ENCODE assay signal across 2 cellular contexts in the genomic region with DNA sequence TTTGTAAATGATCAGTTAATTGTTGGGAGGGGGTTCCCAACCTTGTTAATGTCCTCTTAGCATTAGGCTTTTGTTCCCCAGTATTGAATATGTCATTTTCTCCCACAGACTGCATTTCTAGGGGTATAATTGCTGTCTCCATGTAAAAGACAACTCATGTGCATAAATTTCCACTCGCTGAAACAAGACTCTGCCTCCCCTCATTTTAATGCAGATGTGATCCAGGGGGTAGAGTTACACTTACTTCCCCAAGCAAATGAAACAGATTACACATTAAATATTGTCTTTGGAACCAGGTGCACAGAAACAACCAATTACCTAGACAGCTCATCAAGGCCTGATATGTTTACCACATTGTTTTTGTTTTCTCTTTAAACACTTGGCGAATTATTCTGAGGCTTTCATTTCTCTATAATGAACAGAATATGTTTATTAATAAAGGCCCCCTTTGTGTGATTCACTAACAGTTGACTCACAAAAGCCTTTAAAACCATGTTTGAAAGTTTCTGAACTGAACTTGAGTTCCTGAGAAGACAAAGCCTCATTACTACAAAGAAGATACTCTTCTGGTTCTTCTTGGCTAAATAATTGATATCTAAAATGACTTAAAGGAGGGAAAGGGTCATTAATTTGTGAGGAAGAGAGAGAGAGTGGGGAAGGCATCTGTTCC.
TF ChIP-seq lines count a peak whose summit lies in the region.

No MANE protein-coding gene starts in this region.

TF ChIP-seq in GM23338, 12 proteins besides CTCF, POLR2A, EP300 and RAD21:
- TF ChIP-seq STAT1 (IDR thresholded peaks at IDR 0.05; ENCODE audit: unreplicated experiment) (no peak), EZH2 (IDR thresholded peaks at IDR 0.05; ENCODE audit: low read depth, unreplicated experiment) (no peak), POLR2AphosphoS5 (IDR thresholded peaks at IDR 0.05; ENCODE audit: low read depth) (no peak), JUNB (IDR thresholded peaks at IDR 0.05; ENCODE audit: unreplicated experiment) (no peak), ZNF114 (CRISPR knock-in tag; IDR thresholded peaks at IDR 0.05) (no peak), EZH2phosphoT487 (IDR thresholded peaks at IDR 0.05; ENCODE audit: unreplicated experiment) (no peak)
- TF ChIP-seq, protein P1, sequence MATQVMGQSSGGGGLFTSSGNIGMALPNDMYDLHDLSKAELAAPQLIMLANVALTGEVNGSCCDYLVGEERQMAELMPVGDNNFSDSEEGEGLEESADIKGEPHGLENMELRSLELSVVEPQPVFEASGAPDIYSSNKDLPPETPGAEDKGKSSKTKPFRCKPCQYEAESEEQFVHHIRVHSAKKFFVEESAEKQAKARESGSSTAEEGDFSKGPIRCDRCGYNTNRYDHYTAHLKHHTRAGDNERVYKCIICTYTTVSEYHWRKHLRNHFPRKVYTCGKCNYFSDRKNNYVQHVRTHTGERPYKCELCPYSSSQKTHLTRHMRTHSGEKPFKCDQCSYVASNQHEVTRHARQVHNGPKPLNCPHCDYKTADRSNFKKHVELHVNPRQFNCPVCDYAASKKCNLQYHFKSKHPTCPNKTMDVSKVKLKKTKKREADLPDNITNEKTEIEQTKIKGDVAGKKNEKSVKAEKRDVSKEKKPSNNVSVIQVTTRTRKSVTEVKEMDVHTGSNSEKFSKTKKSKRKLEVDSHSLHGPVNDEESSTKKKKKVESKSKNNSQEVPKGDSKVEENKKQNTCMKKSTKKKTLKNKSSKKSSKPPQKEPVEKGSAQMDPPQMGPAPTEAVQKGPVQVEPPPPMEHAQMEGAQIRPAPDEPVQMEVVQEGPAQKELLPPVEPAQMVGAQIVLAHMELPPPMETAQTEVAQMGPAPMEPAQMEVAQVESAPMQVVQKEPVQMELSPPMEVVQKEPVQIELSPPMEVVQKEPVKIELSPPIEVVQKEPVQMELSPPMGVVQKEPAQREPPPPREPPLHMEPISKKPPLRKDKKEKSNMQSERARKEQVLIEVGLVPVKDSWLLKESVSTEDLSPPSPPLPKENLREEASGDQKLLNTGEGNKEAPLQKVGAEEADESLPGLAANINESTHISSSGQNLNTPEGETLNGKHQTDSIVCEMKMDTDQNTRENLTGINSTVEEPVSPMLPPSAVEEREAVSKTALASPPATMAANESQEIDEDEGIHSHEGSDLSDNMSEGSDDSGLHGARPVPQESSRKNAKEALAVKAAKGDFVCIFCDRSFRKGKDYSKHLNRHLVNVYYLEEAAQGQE (IDR thresholded peaks at IDR 0.05; ENCODE audit: unreplicated experiment) = no peak
TF ChIP-seq in GM23338: peak in this region for 0.

TF ChIP-seq in H1, 55 proteins besides CTCF, POLR2A, EP300 and RAD21:
- TF ChIP-seq, protein P2, sequence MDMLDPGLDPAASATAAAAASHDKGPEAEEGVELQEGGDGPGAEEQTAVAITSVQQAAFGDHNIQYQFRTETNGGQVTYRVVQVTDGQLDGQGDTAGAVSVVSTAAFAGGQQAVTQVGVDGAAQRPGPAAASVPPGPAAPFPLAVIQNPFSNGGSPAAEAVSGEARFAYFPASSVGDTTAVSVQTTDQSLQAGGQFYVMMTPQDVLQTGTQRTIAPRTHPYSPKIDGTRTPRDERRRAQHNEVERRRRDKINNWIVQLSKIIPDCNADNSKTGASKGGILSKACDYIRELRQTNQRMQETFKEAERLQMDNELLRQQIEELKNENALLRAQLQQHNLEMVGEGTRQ (IDR thresholded peaks at IDR 0.05; ENCODE audit: low read length) = no peak
- TF ChIP-seq, protein P3, sequence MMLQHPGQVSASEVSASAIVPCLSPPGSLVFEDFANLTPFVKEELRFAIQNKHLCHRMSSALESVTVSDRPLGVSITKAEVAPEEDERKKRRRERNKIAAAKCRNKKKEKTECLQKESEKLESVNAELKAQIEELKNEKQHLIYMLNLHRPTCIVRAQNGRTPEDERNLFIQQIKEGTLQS (IDR thresholded peaks at IDR 0.05; ENCODE audit: insufficient read depth, low read depth, low read length) = no peak
- TF ChIP-seq TAF1 (IDR thresholded peaks at IDR 0.05; ENCODE audit: low read depth, low read length) = no peak
- TF ChIP-seq NRF1 (IDR thresholded peaks at IDR 0.05; ENCODE audit: low read depth, low read length) = no peak
- no peak for TF ChIP-seq EGR1 (IDR thresholded peaks at IDR 0.05; ENCODE audit: borderline replicate concordance, low read depth, low read length)
- no peak for TF ChIP-seq BACH1 (IDR thresholded peaks at IDR 0.05; ENCODE audit: low read length)
- no peak for TF ChIP-seq RBBP5 (IDR thresholded peaks at IDR 0.05; ENCODE audit: borderline replicate concordance, low read depth, low read length)
TF ChIP-seq in H1: peak in this region for 0.
